In genomic region chr15:81520480-81520879, GRCh38 we compare ENCODE assay signal across 6 cellular contexts.
"Had no signal": no experiment of that assay in that cellular context is flagged by ENCODE, and none has a peak within 500 bp of the region (broad histone marks: within the 10 kb centered on the region; RNA-seq: fewer than 3 reads in every experiment).

No MANE protein-coding gene starts in this region.

- FAIRE-seq: HTR-8/SVneo had no signal

- H3K4me2 ChIP-seq: KMS-11 had no signal

- H3K27ac ChIP-seq: HL-60, KMS-11 had no signal

- H3K9ac ChIP-seq: KMS-11 had no signal

- DNase-seq: IMR-90, KBM-7, KG1 had no signal
